17 cellular contexts compared by ENCODE assay signal in genomic region chr17:59327891-59328290, GRCh38. TPM values are rescaled to one million over a fixed set of nuclear protein-coding genes. Genes with fewer than 3 reads are reported as not detected.
A peak's percentile ranks its signal among the peaks of the same experiment; 100 is the strongest.
DNase-seq lines count a peak whose midpoint lies in the region; ATAC-seq and TF ChIP-seq lines count a peak whose summit lies in the region.
"Had no signal": no experiment of that assay in that cellular context is flagged by ENCODE, and none has a peak within 500 bp of the region (broad histone marks: within the 10 kb centered on the region; RNA-seq: fewer than 3 reads in every experiment).

No MANE protein-coding gene starts in this region.

- CTCF ChIA-PET in RWPE1 (lab: Yijun Ruan, JAX), result interaction anchor here (0.6 kb wide), 2 partner anchors 9 to 136 kb away, joined by 3 to 11 read pairs; no protein-coding TSS in a partner anchor

- H3K9ac ChIP-seq in neuronal stem cell (ENCODE audit: low read depth, low read length, poor library complexity), result no peak overlapping the region

- H3K36me3 ChIP-seq in right atrium auricular region, result no peaks in the 10 kb centered on the region
- H3K36me3 ChIP-seq in neuronal stem cell (replicated peaks in 1 of 2; ENCODE audit: control insufficient read depth in 2 of 2, insufficient read depth in 2 of 2, low read length in 2 of 2), result no peaks in the 10 kb centered on the region
- H3K36me3 ChIP-seq: WERI-Rb-1 had no signal

- no peak overlapping the region for H3K18ac ChIP-seq in neuronal stem cell (ENCODE audit: low read length)

- H3K14ac ChIP-seq in neuronal stem cell (ENCODE audit: low read length), result no peak overlapping the region

- no peak overlapping the region for H2AFZ ChIP-seq in neuronal stem cell (ENCODE audit: low read length)

- no peaks in the 10 kb centered on the region for H3K9me3 ChIP-seq in right atrium auricular region
- no peaks in the 10 kb centered on the region for H3K9me3 ChIP-seq in right cardiac atrium (ENCODE audit: control insufficient read depth, low read length)
- H3K9me3 ChIP-seq in neuronal stem cell (replicated peaks in 1 of 2; ENCODE audit: control insufficient read depth in 2 of 2, insufficient read depth in 1 of 2, low read depth in 1 of 2, low read length in 2 of 2), result no peaks in the 10 kb centered on the region

- POLR2A ChIA-PET in naive thymus-derived CD8-positive, alpha-beta T cell (lab: Charles Lee), result interaction anchor here (0.6 to 6.3 kb wide), 11 partner anchors 12 to 313 kb away, joined by 3 to 104 read pairs (median 5); no protein-coding TSS in a partner anchor
- POLR2A ChIA-PET in RWPE1 (lab: Yijun Ruan, JAX; ENCODE audit: low non-redundant PET), result interaction anchor here (0.6 kb wide), 1 partner anchor 174 kb away, joined by 9 read pairs; no protein-coding TSS in a partner anchor

- no peak overlapping the region for H2BK15ac ChIP-seq in neuronal stem cell (ENCODE audit: low read length)

- 59% methylated on average over 1 of the region's 1 CpG for WGBS in right cardiac atrium
- no CpG with 5 or more reads among the region's 1 CpG for WGBS in neuronal stem cell (ENCODE audit: extremely low coverage in 2 of 2, insufficient read length in 2 of 2, insufficient replicate concordance in 1 of 2), 2 donors

- H3K4me2 ChIP-seq in neuronal stem cell (ENCODE audit: insufficient read depth, low read length, poor library complexity, severe bottlenecking), result no peak overlapping the region

- peak overlapping the region; percentile 92 to 95 for H3K27ac ChIP-seq in right atrium auricular region
- no peak overlapping the region for H3K27ac ChIP-seq in right cardiac atrium (ENCODE audit: low read length)
- H3K27ac ChIP-seq in neuronal stem cell (replicated peaks; ENCODE audit: low read length), result no peak overlapping the region
- no peak overlapping the region for H3K27ac ChIP-seq in RWPE1
- H3K27ac ChIP-seq: HL-60, WERI-Rb-1 had no signal

- H3K79me1 ChIP-seq in neuronal stem cell (ENCODE audit: low read depth, low read length), result no peaks in the 10 kb centered on the region

- no peak overlapping the region for H3K4ac ChIP-seq in neuronal stem cell (ENCODE audit: low read length)

- H3K4me3 ChIP-seq in right atrium auricular region (no peak overlapping the region), right cardiac atrium (ENCODE audit: low read length) (no peak overlapping the region), neuronal stem cell (ENCODE audit: low read length in 2 of 2) (no peak overlapping the region)
- H3K4me3 ChIP-seq: lung had no signal

- intact Hi-C loops in right cardiac atrium (cut with DNase I), result loop anchor here in 2 of 4 donors (2.0 to 5.0 kb wide), 2 partner anchors 104 to 113 kb away; no protein-coding TSS in a partner anchor

- no peak overlapping the region for H2BK120ac ChIP-seq in neuronal stem cell (ENCODE audit: low read depth, low read length)

- H3K4me1 Mint-ChIP-seq in activated T-helper 17 cell treated with anti-CD3 and anti-CD28 coated beads, Interleukin-2, amount 50 U/mL, for 72 hours, result peaks cover 29% of the 10 kb centered on the region
- H3K4me1 Mint-ChIP-seq in naive thymus-derived CD8-positive, alpha-beta T cell, result peaks cover 24 to 52% (median 46%) of the 10 kb centered on the region in 4 donors

- no peak overlapping the region for H4K91ac ChIP-seq in neuronal stem cell (ENCODE audit: low read depth, low read length, poor library complexity)

- no peaks in the 10 kb centered on the region for H3K36me3 Mint-ChIP-seq in activated T-helper 17 cell treated with anti-CD3 and anti-CD28 coated beads, Interleukin-2, amount 50 U/mL, for 72 hours (ENCODE audit: low read depth)
- no peaks in the 10 kb centered on the region for H3K36me3 Mint-ChIP-seq in naive thymus-derived CD8-positive, alpha-beta T cell

- no peak overlapping the region for H3K23ac ChIP-seq in neuronal stem cell (ENCODE audit: low read depth, low read length, poor library complexity)

- H4K8ac ChIP-seq in neuronal stem cell (ENCODE audit: low read depth, low read length), result no peak overlapping the region

- peak overlapping the region; percentile 80 for H3K27ac Mint-ChIP-seq in activated T-helper 17 cell treated with anti-CD3 and anti-CD28 coated beads, Interleukin-2, amount 50 U/mL, for 72 hours
- peak overlapping the region; percentile 80 to 99 (median 92) for H3K27ac Mint-ChIP-seq in naive thymus-derived CD8-positive, alpha-beta T cell

- no peak overlapping the region for H2BK12ac ChIP-seq in neuronal stem cell (ENCODE audit: low read length)

- DNase-seq in right atrium auricular region (ENCODE audit: low spot score) (no peak), right cardiac atrium (no peak), neuronal stem cell (ENCODE audit: low spot score) (no peak), OCI-M2 (lab: John Stamatoyannopoulos, UW; ENCODE audit: unreplicated experiment) (no peak), RWPE1 (ENCODE audit: low spot score) (no peak)
- DNase-seq in naive thymus-derived CD8-positive, alpha-beta T cell, result peak in 4 of 10 donors; percentile 28 to 53 (median 35)
- DNase-seq: activated T-cell treated with anti-CD3 and anti-CD28 coated beads for 4 hours; effector CD4-positive, alpha-beta T cell; GF-D8; GOT3; Kasumi-1; occipital lobe had no signal

- H3K9me3 Mint-ChIP-seq in activated T-helper 17 cell treated with anti-CD3 and anti-CD28 coated beads, Interleukin-2, amount 50 U/mL, for 72 hours, result no peaks in the 10 kb centered on the region
- no peaks in the 10 kb centered on the region for H3K9me3 Mint-ChIP-seq in naive thymus-derived CD8-positive, alpha-beta T cell

- H3K4me3 Mint-ChIP-seq in activated T-helper 17 cell treated with anti-CD3 and anti-CD28 coated beads, Interleukin-2, amount 50 U/mL, for 72 hours, result no peak overlapping the region
- peak overlapping the region in 9 of 10 donors; percentile 29 to 79 (median 58) for H3K4me3 Mint-ChIP-seq in naive thymus-derived CD8-positive, alpha-beta T cell

- TF ChIP-seq CTCF in right atrium auricular region (IDR thresholded peaks at IDR 0.05), result no peak
- no peak for TF ChIP-seq CTCF in RWPE1 (conservative IDR thresholded peaks at IDR 0.05; ENCODE audit: low read depth)

- H2AK5ac ChIP-seq in neuronal stem cell (ENCODE audit: low read depth, low read length), result no peak overlapping the region

- no peak overlapping the region for H2BK5ac ChIP-seq in neuronal stem cell (ENCODE audit: low read length)

- peaks cover 0 to 45% of the 10 kb centered on the region in 2 donors for H3K4me1 ChIP-seq in right atrium auricular region
- peaks cover 9% of the 10 kb centered on the region for H3K4me1 ChIP-seq in right cardiac atrium (ENCODE audit: control insufficient read depth, insufficient read depth, low read length)
- peaks cover 17 to 25% of the 10 kb centered on the region in 2 donors for H3K4me1 ChIP-seq in neuronal stem cell (ENCODE audit: control insufficient read depth in 2 of 2, insufficient read depth in 1 of 2, low read depth in 1 of 2, low read length in 2 of 2)

- ATAC-seq in right cardiac atrium (no peak), GM21619 (IDR thresholded peaks at IDR 0.05; ENCODE audit: unreplicated experiment) (no peak)
- ATAC-seq in activated T-helper 17 cell treated with anti-CD3 and anti-CD28 coated beads, Interleukin-2, amount 50 U/mL, for 72 hours (replicated peaks), result no peak
- peak; percentile 16 for ATAC-seq in naive thymus-derived CD8-positive, alpha-beta T cell

- no peaks in the 10 kb centered on the region for H3K27me3 Mint-ChIP-seq in activated T-helper 17 cell treated with anti-CD3 and anti-CD28 coated beads, Interleukin-2, amount 50 U/mL, for 72 hours
- no peaks in the 10 kb centered on the region for H3K27me3 Mint-ChIP-seq in naive thymus-derived CD8-positive, alpha-beta T cell

- H3K27me3 ChIP-seq in right atrium auricular region (no peaks in the 10 kb centered on the region), right cardiac atrium (ENCODE audit: control insufficient read depth, insufficient read depth) (no peaks in the 10 kb centered on the region), neuronal stem cell (ENCODE audit: control insufficient read depth in 3 of 3, insufficient read depth in 3 of 3, low read depth in 1 of 3, low read length in 3 of 3) (no peaks in the 10 kb centered on the region)

RNA-seq across cellular contexts. Expression of gene YPEL2, which starts 3.6 kb away (rescaled TPM):
- total RNA-seq in right atrium auricular region, result 10 to 100 TPM; 28.3 to 34.1 TPM
- total RNA-seq in right cardiac atrium, result 10 to 100 TPM; 14.5 to 33.9 (median 23.2) TPM
- 12.5 TPM for polyA plus RNA-seq in right cardiac atrium
- total RNA-seq in activated T-helper 17 cell treated with anti-CD3 and anti-CD28 coated beads, Interleukin-2, amount 50 U/mL, for 72 hours, result 10 to 100 TPM; 11.6 to 20.0 TPM
- total RNA-seq in naive thymus-derived CD8-positive, alpha-beta T cell, result 10 to 100 TPM; 73.5 to 75.0 TPM
- polyA plus RNA-seq in naive thymus-derived CD8-positive, alpha-beta T cell, result 10 to 100 TPM; 22.0 to 28.7 (median 25.2) TPM
- polyA plus RNA-seq in neuronal stem cell (2013, experiment 1 of 2), result 9.8 TPM
- 9.6 TPM for polyA plus RNA-seq in neuronal stem cell (2013, experiment 2 of 2)

Comparison
In these comparisons a context has a peak if more than half of its experiments do, and no peak if none do; other contexts are left out.
1. H3K27ac ChIP-seq: peak in right atrium auricular region (2 of 2); none in right cardiac atrium (single experiment), neuronal stem cell (single experiment) and RWPE1 (single experiment).
2. ATAC-seq: peak in naive thymus-derived CD8-positive, alpha-beta T cell (2 of 2); none in right cardiac atrium (0 of 2), activated T-helper 17 cell treated with anti-CD3 and anti-CD28 coated beads, Interleukin-2, amount 50 U/mL, for 72 hours (single experiment) and GM21619 (single experiment).